Comparison of ENCODE assay signal across 8 cellular contexts in the genomic region with DNA sequence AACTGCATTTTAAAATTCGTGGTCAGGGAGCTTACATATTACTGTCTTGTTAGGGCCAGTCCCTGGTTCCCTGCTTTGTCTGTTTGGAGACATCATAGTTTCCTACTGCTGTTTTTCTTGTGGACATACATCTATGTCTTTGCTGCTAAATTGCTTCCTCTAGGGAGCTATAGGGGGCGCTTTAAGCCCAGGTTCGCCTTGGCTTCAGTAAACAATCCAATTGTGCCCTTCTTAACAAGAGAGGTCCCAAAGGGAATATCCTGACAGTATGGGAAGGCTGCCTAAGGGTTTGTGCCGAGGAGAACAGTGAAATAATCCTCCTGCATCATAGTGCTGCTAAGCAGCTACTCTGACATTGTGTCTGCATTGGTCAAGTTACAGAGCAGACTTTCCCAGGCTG.
DNase-seq lines count a peak whose midpoint lies in the region; ATAC-seq, FAIRE-seq and TF ChIP-seq lines count a peak whose summit lies in the region.

No MANE protein-coding gene starts in this region.

- CTCF ChIA-PET in Caco-2 (lab: Charles Lee) = interaction anchor here (1.0 kb wide), 1 partner anchor 412 kb away, joined by 5 read pairs; a partner anchor contains a TSS
- CTCF ChIA-PET in HEK293 (lab: Yijun Ruan, JAX) = interaction anchor here (0.6 to 1.8 kb wide), 14 partner anchors 24 to 1860 kb away, joined by 3 to 11 read pairs (median 3); no protein-coding TSS in a partner anchor

- H3K4me1 ChIP-seq in Caco-2 = 0 out of 2 replicates have a peak, but pooled peaks cover 4% of the 10 kb centered on the region
- no peaks in the 10 kb centered on the region for H3K4me1 ChIP-seq in HEK293 (ENCODE audit: control insufficient read depth, insufficient read depth, low read length)
- H3K4me1 ChIP-seq in small intestine (ENCODE audit: control insufficient read depth in 2 of 2, insufficient read depth in 1 of 2, low read depth in 1 of 2, low read length in 1 of 2) = no peaks in the 10 kb centered on the region

- H3K27ac ChIP-seq in HEK293 (ENCODE audit: extremely low read depth, low read depth, low read length) (no peak overlapping the region), small intestine (ENCODE audit: low read depth in 1 of 2, low read length in 1 of 2) (no peak overlapping the region)

- no peaks in the 10 kb centered on the region for H3K27me3 Mint-ChIP-seq in Caco-2 (ENCODE audit: insufficient read depth, unreplicated experiment)

- H3K9me3 ChIP-seq in Caco-2 (no peaks in the 10 kb centered on the region), HEK293 (ENCODE audit: control insufficient read depth, insufficient read depth, low read depth, low read length) (no peaks in the 10 kb centered on the region), small intestine (ENCODE audit: control insufficient read depth, low read depth) (no peaks in the 10 kb centered on the region)

- H3K27me3 ChIP-seq in Caco-2 (replicated peaks; ENCODE audit: control insufficient read depth, insufficient read depth, low read length) = no peaks in the 10 kb centered on the region
- no peaks in the 10 kb centered on the region for H3K27me3 ChIP-seq in small intestine (ENCODE audit: control insufficient read depth in 2 of 2, insufficient read depth in 2 of 2, low read length in 2 of 2)

- WGBS in small intestine, 3 donors = 3 to 11% (median 7%) methylated on average over 4 of the region's 4 CpGs

- ATAC-seq in GM21515 (IDR thresholded peaks at IDR 0.05; ENCODE audit: unreplicated experiment) = no peak
- no peak for ATAC-seq in GM18867 (IDR thresholded peaks at IDR 0.05; ENCODE audit: unreplicated experiment)

- no peak overlapping the region for H3K27ac Mint-ChIP-seq in Caco-2 (ENCODE audit: unreplicated experiment)

- no peak for FAIRE-seq in small intestine (lab: Jason Lieb, UNC)

- TF ChIP-seq CTCF in Caco-2 (IDR thresholded peaks at IDR 0.05; ENCODE audit: insufficient read depth in 1 of 2, low read depth in 1 of 2, low read length in 1 of 2, severe bottlenecking in 1 of 2, unreplicated experiment in 1 of 2) = peak; percentile 41 to 61
- no peak for TF ChIP-seq CTCF in HEK293 (tag by site-specific recombination; IDR thresholded peaks at IDR 0.05)
- peak; percentile 76 for TF ChIP-seq CTCF in epithelial cell of esophagus (IDR thresholded peaks at IDR 0.05; ENCODE audit: insufficient read depth, low read depth, low read length, missing control alignments)

- no TSS peak for BruUV-seq in Caco-2 (replicated peaks; lab: Mats Ljungman, UMichigan)

- H3K9me3 Mint-ChIP-seq in Caco-2 (ENCODE audit: unreplicated experiment) = peaks cover 8% of the 10 kb centered on the region

- H3K36me3 Mint-ChIP-seq in Caco-2 (ENCODE audit: insufficient read depth, unreplicated experiment) = no peaks in the 10 kb centered on the region

- no peak overlapping the region for H3K4me3 Mint-ChIP-seq in Caco-2 (ENCODE audit: unreplicated experiment)

- intact Hi-C loops in Caco-2 (cut with micrococcal nuclease; ENCODE audit: unreplicated experiment) = loop anchor here (1.0 to 5.0 kb wide), 4 partner anchors 152 to 432 kb away; a partner anchor contains a TSS

- DNase-seq in Caco-2 (peak; percentile 47 to 51), NCI-H748 treated with DMSO at 0.1 percent for 48 hours (lab: John Stamatoyannopoulos, UW) (peak; percentile 10), epithelial cell of esophagus (ENCODE audit: low read depth) (peak; percentile 72), small intestine (peak; percentile 36), GM19240 (ENCODE audit: insufficient read length, low spot score) (no peak)

- POLR2A ChIA-PET in Caco-2 (lab: Charles Lee) (no interaction called here), HEK293 (lab: Yijun Ruan, JAX) (no interaction called here)

- H3K36me3 ChIP-seq in Caco-2 (ENCODE audit: control insufficient read depth, insufficient read depth, low read length) (no peaks in the 10 kb centered on the region), HEK293 (ENCODE audit: control insufficient read depth in 2 of 2, insufficient read depth in 1 of 2, low read length in 2 of 2) (no peaks in the 10 kb centered on the region), small intestine (ENCODE audit: control insufficient read depth in 2 of 2, insufficient read depth in 2 of 2, low read length in 2 of 2) (no peaks in the 10 kb centered on the region)

- peaks cover 17% of the 10 kb centered on the region for H3K4me1 Mint-ChIP-seq in Caco-2 (ENCODE audit: low read depth, unreplicated experiment)

- H3K4me3 ChIP-seq in Caco-2 (ENCODE audit: low read depth, low read length) (no peak overlapping the region), HEK293 (ENCODE audit: low read depth, low read length) (no peak overlapping the region), epithelial cell of esophagus (ENCODE audit: low read length) (no peak overlapping the region), small intestine (ENCODE audit: low read depth in 1 of 2, low read length in 2 of 2) (no peak overlapping the region)

TF ChIP-seq in HEK293, 187 proteins besides CTCF, POLR2A, EP300 and RAD21:
- TF ChIP-seq WT1 (tag by site-specific recombination; IDR thresholded peaks at IDR 0.05) (no peak), SP3 (tag by site-specific recombination; IDR thresholded peaks at IDR 0.05) (no peak), HOXD13 (CRISPR knock-in tag; IDR thresholded peaks at IDR 0.05; ENCODE audit: borderline replicate concordance) (no peak), ZNF600 (tag by site-specific recombination; IDR thresholded peaks at IDR 0.05) (no peak), TRIM28 (IDR thresholded peaks at IDR 0.05; ENCODE audit: borderline replicate concordance, low read length) (0 out of 2 replicates have a peak, but pooled peaks have one; percentile 15), GLI2 (tag by site-specific recombination; IDR thresholded peaks at IDR 0.05; ENCODE audit: borderline replicate concordance, low read depth) (no peak)
- TF ChIP-seq, protein P1, sequence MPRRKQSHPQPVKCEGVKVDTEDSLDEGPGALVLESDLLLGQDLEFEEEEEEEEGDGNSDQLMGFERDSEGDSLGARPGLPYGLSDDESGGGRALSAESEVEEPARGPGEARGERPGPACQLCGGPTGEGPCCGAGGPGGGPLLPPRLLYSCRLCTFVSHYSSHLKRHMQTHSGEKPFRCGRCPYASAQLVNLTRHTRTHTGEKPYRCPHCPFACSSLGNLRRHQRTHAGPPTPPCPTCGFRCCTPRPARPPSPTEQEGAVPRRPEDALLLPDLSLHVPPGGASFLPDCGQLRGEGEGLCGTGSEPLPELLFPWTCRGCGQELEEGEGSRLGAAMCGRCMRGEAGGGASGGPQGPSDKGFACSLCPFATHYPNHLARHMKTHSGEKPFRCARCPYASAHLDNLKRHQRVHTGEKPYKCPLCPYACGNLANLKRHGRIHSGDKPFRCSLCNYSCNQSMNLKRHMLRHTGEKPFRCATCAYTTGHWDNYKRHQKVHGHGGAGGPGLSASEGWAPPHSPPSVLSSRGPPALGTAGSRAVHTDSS (tag by site-specific recombination; IDR thresholded peaks at IDR 0.05) = no peak
